Comparison of ENCODE assay signal across 9 cellular contexts in the genomic region with DNA sequence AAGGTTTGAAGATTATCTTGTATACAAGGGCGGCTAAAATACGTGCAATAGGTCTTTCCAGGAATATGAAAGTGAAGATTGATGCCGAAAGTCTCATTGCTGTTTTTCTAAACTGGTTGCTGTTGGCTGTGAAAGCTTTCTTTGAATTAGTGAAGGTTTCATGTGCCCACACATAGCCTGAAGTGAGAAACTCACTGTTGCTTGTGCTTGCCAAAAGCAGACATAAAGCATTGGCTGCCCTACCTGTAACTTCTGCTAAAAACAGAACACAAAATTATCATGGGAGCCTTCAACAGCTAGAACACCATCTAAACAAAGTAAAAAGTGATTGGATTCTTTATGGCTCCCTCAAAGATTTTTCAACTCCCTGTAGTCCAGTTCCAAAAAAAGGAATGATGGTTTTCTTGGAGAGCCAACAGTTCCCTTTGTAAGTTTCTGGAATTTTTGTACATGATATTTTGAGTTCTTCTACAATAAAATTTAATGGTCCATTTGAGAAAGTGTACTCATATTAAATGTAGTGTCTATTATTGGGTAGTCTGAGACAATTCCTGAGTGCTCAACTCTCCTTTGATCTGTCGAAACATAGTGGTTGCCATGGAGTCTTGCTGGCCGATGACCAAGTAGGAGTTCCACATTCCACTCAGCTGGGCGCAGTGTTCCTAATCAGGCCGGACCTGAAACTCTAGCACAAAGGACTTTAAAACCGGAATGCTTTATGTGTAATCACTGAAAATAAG.
DNase-seq lines count a peak whose midpoint lies in the region; ATAC-seq and TF ChIP-seq lines count a peak whose summit lies in the region.
"Had no signal": no experiment of that assay in that cellular context is flagged by ENCODE, and none has a peak within 500 bp of the region (broad histone marks: within the 10 kb centered on the region; RNA-seq: fewer than 3 reads in every experiment).

No MANE protein-coding gene starts in this region.

- H3K4me1 Mint-ChIP-seq in natural killer cell treated with Interleukin-12 subunit alpha and Interleukin-12 subunit beta and Interleukin-15 and Interleukin-18, amount 100 ng/mL, for 72 hours (ENCODE audit: low read depth in 2 of 2), result no peaks in the 10 kb centered on the region
- H3K4me1 Mint-ChIP-seq in natural killer cell, result no peaks in the 10 kb centered on the region

- intact Hi-C loops in natural killer cell (cut with micrococcal nuclease) (no loop called here), vagina (cut with DNase I) (no loop called here)

- peak overlapping the region; percentile 39 for H2AFZ ChIP-seq in neuron (ENCODE audit: low read depth, low read length)

- no peaks in the 10 kb centered on the region for H3K27me3 ChIP-seq in neuron (ENCODE audit: insufficient read depth, low read length)
- no peaks in the 10 kb centered on the region for H3K27me3 ChIP-seq in vagina

- H3K4me3 ChIP-seq in fibroblast of the aortic adventitia (ENCODE audit: low read depth, low read length), result no peak overlapping the region
- H3K4me3 ChIP-seq in neuron (ENCODE audit: low read length), result no peak overlapping the region
- H3K4me3 ChIP-seq in vagina, result no peak overlapping the region

- no peaks in the 10 kb centered on the region for H3K9me3 Mint-ChIP-seq in natural killer cell treated with Interleukin-12 subunit alpha and Interleukin-12 subunit beta and Interleukin-15 and Interleukin-18, amount 100 ng/mL, for 72 hours
- no peaks in the 10 kb centered on the region for H3K9me3 Mint-ChIP-seq in natural killer cell

- H3K36me3 ChIP-seq in neuron (ENCODE audit: insufficient read depth, low read length) (no peaks in the 10 kb centered on the region), vagina (no peaks in the 10 kb centered on the region)

- TF ChIP-seq CTCF in natural killer cell (IDR thresholded peaks at IDR 0.05) (no peak), fibroblast of the aortic adventitia (IDR thresholded peaks at IDR 0.05; ENCODE audit: insufficient read depth, low read length) (peak; percentile 37), vagina (IDR thresholded peaks at IDR 0.05) (no peak)

- ATAC-seq in natural killer cell treated with Interleukin-12 subunit alpha and Interleukin-12 subunit beta and Interleukin-15 and Interleukin-18, amount 100 ng/mL, for 72 hours, result no peak
- ATAC-seq in natural killer cell, result no peak

- H3K4me1 ChIP-seq in neuron (ENCODE audit: insufficient read depth, low read length) (peaks cover 24% of the 10 kb centered on the region), vagina (peaks cover 22% of the 10 kb centered on the region)

- H3K4me3 Mint-ChIP-seq in natural killer cell treated with Interleukin-12 subunit alpha and Interleukin-12 subunit beta and Interleukin-15 and Interleukin-18, amount 100 ng/mL, for 72 hours, result peak overlapping the region; percentile 2
- no peak overlapping the region for H3K4me3 Mint-ChIP-seq in natural killer cell
- H3K4me3 Mint-ChIP-seq: activated naive CD8-positive, alpha-beta T cell had no signal

- no peak for DNase-seq in natural killer cell treated with Interleukin-12 subunit alpha and Interleukin-12 subunit beta and Interleukin-15 and Interleukin-18, amount 100 ng/mL, for 72 hours (ENCODE audit: low spot score)
- DNase-seq in natural killer cell, result no peak
- DNase-seq in SW480 (ENCODE audit: low spot score), result peak; percentile 82
- peak; percentile 90 for DNase-seq in fibroblast of the aortic adventitia (ENCODE audit: low read depth)
- DNase-seq in vagina (ENCODE audit: extremely low spot score in 2 of 2), result no peak
- no peak for DNase-seq in activated gamma-delta T cell (lab: John Stamatoyannopoulos, UW)
- DNase-seq in activated CD4-positive, alpha-beta T cell treated with anti-CD3 and anti-CD28 coated beads for 1 hour, result no peak

- no peaks in the 10 kb centered on the region for H3K9me3 ChIP-seq in neuron (ENCODE audit: low read length)
- H3K9me3 ChIP-seq in vagina, result no peaks in the 10 kb centered on the region

- no peaks in the 10 kb centered on the region for H3K36me3 Mint-ChIP-seq in natural killer cell treated with Interleukin-12 subunit alpha and Interleukin-12 subunit beta and Interleukin-15 and Interleukin-18, amount 100 ng/mL, for 72 hours
- H3K36me3 Mint-ChIP-seq in natural killer cell, result no peaks in the 10 kb centered on the region
- H3K36me3 Mint-ChIP-seq: activated naive CD8-positive, alpha-beta T cell had no signal

- H3K27ac ChIP-seq in vagina, result no peak overlapping the region

- TF ChIP-seq POLR2A in vagina (IDR thresholded peaks at IDR 0.05), result no peak

- H3K27me3 Mint-ChIP-seq in natural killer cell treated with Interleukin-12 subunit alpha and Interleukin-12 subunit beta and Interleukin-15 and Interleukin-18, amount 100 ng/mL, for 72 hours, result peaks cover 6 to 10% of the 10 kb centered on the region in 2 donors
- peaks cover 0 to 5% of the 10 kb centered on the region in 2 donors for H3K27me3 Mint-ChIP-seq in natural killer cell (ENCODE audit: low read depth in 2 of 2)

- no peak overlapping the region for H3K27ac Mint-ChIP-seq in natural killer cell treated with Interleukin-12 subunit alpha and Interleukin-12 subunit beta and Interleukin-15 and Interleukin-18, amount 100 ng/mL, for 72 hours
- H3K27ac Mint-ChIP-seq in natural killer cell, result no peak overlapping the region
- H3K27ac Mint-ChIP-seq: activated naive CD8-positive, alpha-beta T cell had no signal

Comparison
In these comparisons a context has a peak if more than half of its experiments do, and no peak if none do; other contexts are left out.
1. DNase-seq: peak in SW480 (single experiment) and fibroblast of the aortic adventitia (single experiment); none in natural killer cell treated with Interleukin-12 subunit alpha and Interleukin-12 subunit beta and Interleukin-15 and Interleukin-18, amount 100 ng/mL, for 72 hours (single experiment), natural killer cell (single experiment), vagina (0 of 2), activated gamma-delta T cell (single experiment) and activated CD4-positive, alpha-beta T cell treated with anti-CD3 and anti-CD28 coated beads for 1 hour (single experiment).